In the genomic region with DNA sequence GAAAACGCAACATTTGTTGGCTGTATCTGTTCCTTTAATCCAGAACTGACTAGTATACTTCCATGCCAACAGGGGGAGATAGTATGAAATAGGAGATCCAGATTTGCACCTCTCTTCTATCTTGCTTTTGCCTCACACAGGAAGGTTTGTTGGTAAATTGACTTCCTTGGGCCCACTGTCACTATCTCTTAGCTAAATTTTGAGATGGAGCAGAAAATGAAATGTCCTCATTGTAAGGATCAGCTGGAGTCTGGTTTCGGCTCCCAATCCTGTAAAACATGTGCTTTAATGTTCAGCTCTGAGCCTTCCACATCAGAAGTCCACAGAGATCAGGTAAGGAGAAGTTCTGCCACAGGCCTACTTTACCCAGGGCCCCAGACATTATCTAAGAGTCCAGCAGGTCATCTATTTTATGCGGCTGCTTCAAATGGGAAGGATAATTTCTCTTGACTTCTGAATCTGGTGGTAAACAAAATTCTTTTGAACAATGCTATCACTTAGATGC, we compare ENCODE assay signal across 9 cellular contexts.
DNase-seq lines count a peak whose midpoint lies in the region; ATAC-seq and TF ChIP-seq lines count a peak whose summit lies in the region.
"Had no signal": no experiment of that assay in that cellular context is flagged by ENCODE, and none has a peak within 500 bp of the region (broad histone marks: within the 10 kb centered on the region; RNA-seq: fewer than 3 reads in every experiment).

No MANE protein-coding gene starts in this region.

- no peak for DNase-seq in CD8-positive, alpha-beta memory T cell
- DNase-seq in NOMO-1 treated with dmso at 0.1 percent for 144 hours (lab: John Stamatoyannopoulos, UW; ENCODE audit: unreplicated experiment): peak; percentile 2
- DNase-seq in fibroblast of pulmonary artery (ENCODE audit: low read depth): no peak
- DNase-seq in stimulated activated CD4-positive, alpha-beta T cell treated with anti-CD3 and anti-CD28 coated beads, Interleukin-4, amount 100 ng/mL, for 4 hours: no peak
- DNase-seq in Peyer's patch: no peak
- no peak for DNase-seq in activated effector memory CD4-positive, alpha-beta T cell treated with Interleukin-2 at 50 U/mL for 16 hours
- DNase-seq: activated B cell treated with CpG ODN at 0.5 μM for 24 hours had no signal

- TF ChIP-seq CTCF in fibroblast of pulmonary artery (IDR thresholded peaks at IDR 0.05; ENCODE audit: low read length, missing control alignments): peak; percentile 20
- peak in 1 of 6 experiments; percentile 18 for TF ChIP-seq CTCF in Peyer's patch (IDR thresholded peaks at IDR 0.05)

- H3K36me3 Mint-ChIP-seq in CD8-positive, alpha-beta memory T cell: no peaks in the 10 kb centered on the region

- no peak overlapping the region for H3K27ac ChIP-seq in CD8-positive, alpha-beta memory T cell (ENCODE audit: low read depth, low read length)
- H3K27ac ChIP-seq in Peyer's patch: no peak overlapping the region

- no peak for TF ChIP-seq POLR2A in Peyer's patch (IDR thresholded peaks at IDR 0.05)

- H3K27me3 Mint-ChIP-seq in CD8-positive, alpha-beta memory T cell: no peaks in the 10 kb centered on the region
- H3K27me3 Mint-ChIP-seq: activated B cell treated with CpG ODN at 0.5 μM for 24 hours had no signal

- no peaks in the 10 kb centered on the region for H3K36me3 ChIP-seq in CD8-positive, alpha-beta memory T cell (ENCODE audit: insufficient read depth, low read length)
- H3K36me3 ChIP-seq in Peyer's patch: no peaks in the 10 kb centered on the region

- peaks cover 0 to 10% (median 3%) of the 10 kb centered on the region in 3 donors for H3K4me1 Mint-ChIP-seq in CD8-positive, alpha-beta memory T cell
- H3K4me1 Mint-ChIP-seq: activated B cell treated with CpG ODN at 0.5 μM for 24 hours had no signal

- H3K27ac Mint-ChIP-seq in CD8-positive, alpha-beta memory T cell: peak overlapping the region in 1 of 8 donors; percentile 43
- H3K27ac Mint-ChIP-seq: activated B cell treated with CpG ODN at 0.5 μM for 24 hours had no signal

- no peaks in the 10 kb centered on the region for H3K9me3 ChIP-seq in CD8-positive, alpha-beta memory T cell (ENCODE audit: low read length)
- no peaks in the 10 kb centered on the region for H3K9me3 ChIP-seq in Peyer's patch

- H3K27me3 ChIP-seq in CD8-positive, alpha-beta memory T cell (ENCODE audit: insufficient read depth, low read length, poor library complexity, severe bottlenecking): no peaks in the 10 kb centered on the region
- no peaks in the 10 kb centered on the region for H3K27me3 ChIP-seq in Peyer's patch

- no peaks in the 10 kb centered on the region for H3K4me1 ChIP-seq in CD8-positive, alpha-beta memory T cell (ENCODE audit: insufficient read depth, low read length)
- H3K4me1 ChIP-seq in Peyer's patch: no peaks in the 10 kb centered on the region

- H3K9me3 Mint-ChIP-seq in CD8-positive, alpha-beta memory T cell: no peaks in the 10 kb centered on the region
- H3K9me3 Mint-ChIP-seq: activated B cell treated with CpG ODN at 0.5 μM for 24 hours had no signal

- H3K4me3 Mint-ChIP-seq in CD8-positive, alpha-beta memory T cell: peak overlapping the region in 6 of 7 donors; percentile 10 to 63 (median 55)
- H3K4me3 Mint-ChIP-seq: activated B cell treated with CpG ODN at 0.5 μM for 24 hours had no signal

- H3K4me3 ChIP-seq in CD8-positive, alpha-beta memory T cell (ENCODE audit: low read length): no peak overlapping the region
- H3K4me3 ChIP-seq in fibroblast of pulmonary artery (replicated peaks; ENCODE audit: low read depth, low read length) (no peak overlapping the region), Peyer's patch (no peak overlapping the region)

- POLR2A ChIA-PET in CD8-positive, alpha-beta memory T cell (lab: Charles Lee): no interaction called here

- ATAC-seq in GM18870 (IDR thresholded peaks at IDR 0.05; ENCODE audit: unreplicated experiment) (peak; percentile 35), GM19397 (IDR thresholded peaks at IDR 0.05; ENCODE audit: unreplicated experiment) (no peak)

- CTCF ChIA-PET in CD8-positive, alpha-beta memory T cell (lab: Charles Lee): no interaction called here
